13 cellular contexts compared by ENCODE assay signal in genomic region chr5:95102080-95102479, GRCh38.
DNase-seq lines count a peak whose midpoint lies in the region; ATAC-seq and TF ChIP-seq lines count a peak whose summit lies in the region.
"Had no signal": no experiment of that assay in that cellular context is flagged by ENCODE, and none has a peak within 500 bp of the region (broad histone marks: within the 10 kb centered on the region; RNA-seq: fewer than 3 reads in every experiment).

No MANE protein-coding gene starts in this region.

- TF ChIP-seq CTCF in WTC11 (IDR thresholded peaks at IDR 0.05), result no peak

- H3K27me3 Mint-ChIP-seq in WTC11 (ENCODE audit: low read depth), result no peaks in the 10 kb centered on the region
- H3K27me3 Mint-ChIP-seq in activated T-helper 2 cell treated with anti-CD3 and anti-CD28 coated beads, Interferon-gamma antibody, Interleukin-2, Interleukin-4, amounts not matched to agents 10 μg/mL and 5 μg/mL and 100 μg/mL, durations not matched to agents 14 hours and 24 hours and 36 hours (ENCODE audit: low read depth), result no peaks in the 10 kb centered on the region

- intact Hi-C loops in activated T-helper 2 cell treated with anti-CD3 and anti-CD28 coated beads, Interferon-gamma antibody, Interleukin-2, Interleukin-4, amounts not matched to agents 10 μg/mL and 5 μg/mL and 100 μg/mL, durations not matched to agents 14 hours and 24 hours and 36 hours (cut with micrococcal nuclease), result no loop called here

- H3K4me1 Mint-ChIP-seq in WTC11, result no peaks in the 10 kb centered on the region
- no peaks in the 10 kb centered on the region for H3K4me1 Mint-ChIP-seq in activated T-helper 2 cell treated with anti-CD3 and anti-CD28 coated beads, Interferon-gamma antibody, Interleukin-2, Interleukin-4, amounts not matched to agents 10 μg/mL and 5 μg/mL and 100 μg/mL, durations not matched to agents 14 hours and 24 hours and 36 hours (ENCODE audit: low read depth)

- H3K9me3 Mint-ChIP-seq in WTC11, result no peaks in the 10 kb centered on the region
- H3K9me3 Mint-ChIP-seq in activated T-helper 2 cell treated with anti-CD3 and anti-CD28 coated beads, Interferon-gamma antibody, Interleukin-2, Interleukin-4, amounts not matched to agents 10 μg/mL and 5 μg/mL and 100 μg/mL, durations not matched to agents 14 hours and 24 hours and 36 hours, result no peaks in the 10 kb centered on the region
- H3K9me3 Mint-ChIP-seq: T-helper 1 cell treated with Interleukin-12 subunit alpha and Interleukin-12 subunit beta and Interleukin-4 antibody, amounts not matched to agents 30 μg/mL and 1 μg/mL, for 36 hours had no signal

- H3K27ac Mint-ChIP-seq in WTC11, result no peak overlapping the region
- no peak overlapping the region for H3K27ac Mint-ChIP-seq in activated T-helper 2 cell treated with anti-CD3 and anti-CD28 coated beads, Interferon-gamma antibody, Interleukin-2, Interleukin-4, amounts not matched to agents 10 μg/mL and 5 μg/mL and 100 μg/mL, durations not matched to agents 14 hours and 24 hours and 36 hours
- H3K27ac Mint-ChIP-seq: T-helper 1 cell treated with Interleukin-12 subunit alpha and Interleukin-12 subunit beta and Interleukin-4 antibody, amounts not matched to agents 30 μg/mL and 1 μg/mL, for 36 hours had no signal

- ATAC-seq in GM18498 (IDR thresholded peaks at IDR 0.05; ENCODE audit: unreplicated experiment), result peak; percentile 45
- ATAC-seq in GM21423 (IDR thresholded peaks at IDR 0.05; ENCODE audit: unreplicated experiment), result peak; percentile 38
- peak; percentile 54 for ATAC-seq in HG03354 (IDR thresholded peaks at IDR 0.05; ENCODE audit: poor library complexity, severe bottlenecking, unreplicated experiment)
- 0 out of 2 replicates have a peak, but pooled peaks have one; percentile 41 for ATAC-seq in WTC11
- no peak for ATAC-seq in HG02798 (IDR thresholded peaks at IDR 0.05; ENCODE audit: poor library complexity, unreplicated experiment)
- ATAC-seq in GM21825 (IDR thresholded peaks at IDR 0.05; ENCODE audit: unreplicated experiment), result no peak
- no peak for ATAC-seq in GM18519 (IDR thresholded peaks at IDR 0.05; ENCODE audit: low FRiP score, unreplicated experiment)

- CTCF ChIA-PET in WTC11 (lab: Charles Lee), result interaction anchor here (0.8 kb wide), 1 partner anchor 76 kb away, joined by 4 read pairs; no protein-coding TSS in a partner anchor

- no peak overlapping the region for H3K4me3 Mint-ChIP-seq in WTC11
- H3K4me3 Mint-ChIP-seq in activated T-helper 2 cell treated with anti-CD3 and anti-CD28 coated beads, Interferon-gamma antibody, Interleukin-2, Interleukin-4, amounts not matched to agents 10 μg/mL and 5 μg/mL and 100 μg/mL, durations not matched to agents 14 hours and 24 hours and 36 hours (ENCODE audit: low read depth), result no peak overlapping the region
- H3K4me3 Mint-ChIP-seq: T-helper 1 cell treated with Interleukin-12 subunit alpha and Interleukin-12 subunit beta and Interleukin-4 antibody, amounts not matched to agents 30 μg/mL and 1 μg/mL, for 36 hours had no signal

- no peaks in the 10 kb centered on the region for H3K36me3 Mint-ChIP-seq in WTC11
- H3K36me3 Mint-ChIP-seq in activated T-helper 2 cell treated with anti-CD3 and anti-CD28 coated beads, Interferon-gamma antibody, Interleukin-2, Interleukin-4, amounts not matched to agents 10 μg/mL and 5 μg/mL and 100 μg/mL, durations not matched to agents 14 hours and 24 hours and 36 hours (ENCODE audit: low read depth), result no peaks in the 10 kb centered on the region

- POLR2A ChIA-PET in WTC11 (lab: Charles Lee), result no interaction called here

- no peak for DNase-seq in WTC11 (ENCODE audit: low spot score)
- no peak for DNase-seq in activated T-helper 2 cell treated with anti-CD3 and anti-CD28 coated beads, Interferon-gamma antibody, Interleukin-2, Interleukin-4, amounts not matched to agents 10 μg/mL and 5 μg/mL and 100 μg/mL, durations not matched to agents 14 hours and 24 hours and 36 hours (ENCODE audit: low spot score)
- DNase-seq: activated CD4-positive, alpha-beta T cell treated with anti-CD3 and anti-CD28 coated beads, Interleukin-2, amount 50 U/mL, for 4 hours; activated gamma-delta T cell treated with Interleukin-2 at 50 U/mL for 16 hours; left ventricle myocardium inferior; occipital lobe had no signal

TF ChIP-seq in WTC11, 78 proteins besides CTCF, POLR2A, EP300 and RAD21 (continues in another document):
- TF ChIP-seq STAT6 (CRISPR knock-in tag; conservative IDR thresholded peaks at IDR 0.05; ENCODE audit: low read depth), result no peak
- TF ChIP-seq AR (CRISPR knock-in tag; IDR thresholded peaks at IDR 0.05), result no peak
- TF ChIP-seq ZNF423 (CRISPR knock-in tag; IDR thresholded peaks at IDR 0.05), result no peak
- no peak for TF ChIP-seq FOXP4 (CRISPR knock-in tag; IDR thresholded peaks at IDR 0.05)
- no peak for TF ChIP-seq TEAD4 (CRISPR knock-in tag; IDR thresholded peaks at IDR 0.05)
- no peak for TF ChIP-seq ZBTB21 (CRISPR knock-in tag; IDR thresholded peaks at IDR 0.05; ENCODE audit: borderline replicate concordance)
- TF ChIP-seq ATF2 (CRISPR knock-in tag; IDR thresholded peaks at IDR 0.05; ENCODE audit: borderline replicate concordance, low read depth), result no peak
- no peak for TF ChIP-seq NR3C1 (CRISPR knock-in tag; conservative IDR thresholded peaks at IDR 0.05; ENCODE audit: low read depth)
- no peak for TF ChIP-seq FOXJ3 (CRISPR knock-in tag; IDR thresholded peaks at IDR 0.05; ENCODE audit: borderline replicate concordance)

Comparison
In these comparisons a context has a peak if more than half of its experiments do, and no peak if none do; other contexts are left out.
1. ATAC-seq: peak in GM18498 (single experiment), GM21423 (single experiment), HG03354 (single experiment) and WTC11 (single experiment); none in HG02798 (single experiment), GM21825 (single experiment) and GM18519 (single experiment).